Comparison of ENCODE assay signal across 15 cellular contexts in genomic region chr3:126530171-126531050, GRCh38. TPM values are rescaled to one million over a fixed set of nuclear protein-coding genes. Genes with fewer than 3 reads are reported as not detected.
A peak's percentile ranks its signal among the peaks of the same experiment; 100 is the strongest.
DNase-seq lines count a peak whose midpoint lies in the region; ATAC-seq, FAIRE-seq and TF ChIP-seq lines count a peak whose summit lies in the region.
"Had no signal": no experiment of that assay in that cellular context is flagged by ENCODE, and none has a peak within 500 bp of the region (broad histone marks: within the 10 kb centered on the region; RNA-seq: fewer than 3 reads in every experiment).

No MANE protein-coding gene starts in this region.

- no peaks in the 10 kb centered on the region for H3F3A ChIP-seq in PC-3 (ENCODE audit: low read length, unreplicated experiment)

- H3K4me3 ChIP-seq in PC-3 (ENCODE audit: low read length), result no peak overlapping the region
- H3K4me3 ChIP-seq: skin epidermis had no signal

- ATAC-seq in GM19025 (IDR thresholded peaks at IDR 0.05; ENCODE audit: low read depth, unreplicated experiment) (peak; percentile 41), Right ventricle myocardium superior (ENCODE audit: poor library complexity) (peak; percentile 55), PC-3 (no peak)
- ATAC-seq: activated CD8-positive, alpha-beta memory T cell treated with anti-CD3 and anti-CD28 coated beads, Interleukin-2, amount 10 ng/mL, durations not matched to agents 7 days and 5 days had no signal

- no peaks in the 10 kb centered on the region for H3K79me2 ChIP-seq in PC-3 (ENCODE audit: low read length)

- FAIRE-seq in HTR-8/SVneo (lab: Jason Lieb, UNC), result no peak
- FAIRE-seq: GM18507 had no signal

- no peak for TF ChIP-seq CTCF in PC-3 (conservative IDR thresholded peaks at IDR 0.05; ENCODE audit: low read depth, low read length)

- no peak overlapping the region for H3K4me2 ChIP-seq in PC-3 (ENCODE audit: low read length)
- H3K4me2 ChIP-seq: SK-N-SH had no signal

- H4K20me1 ChIP-seq in PC-3 (ENCODE audit: low read length), result no peaks in the 10 kb centered on the region

- H3K9ac ChIP-seq in PC-3 (ENCODE audit: low read length), result no peak overlapping the region
- H3K9ac ChIP-seq: SK-N-SH had no signal

- intact Hi-C loops in Right ventricle myocardium superior (cut with DNase I), result no loop called here
- intact Hi-C loops in posterior vena cava (cut with DNase I), result no loop called here
- intact Hi-C loops in PC-3 (cut with micrococcal nuclease), result no loop called here

- POLR2A ChIA-PET in PC-3 (lab: Charles Lee; ENCODE audit: unreplicated experiment), result no interaction called here

- CTCF ChIA-PET in PC-3 (lab: Charles Lee), result no interaction called here

- H3K27ac ChIP-seq in PC-3 (ENCODE audit: low read length), result no peak overlapping the region

- BruUV-seq in PC-3 (replicated peaks; lab: Mats Ljungman, UMichigan), result no TSS peak

- peaks cover 43% of the 10 kb centered on the region for H3K27me3 ChIP-seq in PC-3 (ENCODE audit: low read length)

- no peaks in the 10 kb centered on the region for H3K9me3 ChIP-seq in PC-3 (ENCODE audit: low read length)
- H3K9me3 ChIP-seq: SK-N-SH had no signal

- H3K9me2 ChIP-seq in PC-3 (replicated peaks; ENCODE audit: low read length), result no peaks in the 10 kb centered on the region
- H3K9me2 ChIP-seq: SK-N-SH had no signal

- DNase-seq in NOMO-1 (lab: John Stamatoyannopoulos, UW; ENCODE audit: unreplicated experiment in 2 of 2) (peak; percentile 94 to 96), Right ventricle myocardium superior (peak; percentile 79), posterior vena cava (ENCODE audit: low spot score) (peak; percentile 90), A172 (ENCODE audit: low spot score) (no peak), HTR-8/SVneo (ENCODE audit: insufficient read length, low spot score) (no peak), PC-3 (no peak)
- DNase-seq in stimulated activated CD4-positive, alpha-beta T cell treated with anti-CD3 and anti-CD28 coated beads, Interleukin-4, amount 100 ng/mL, for 1 hour, result no peak
- DNase-seq: activated CD8-positive, alpha-beta memory T cell treated with anti-CD3 and anti-CD28 coated beads, Interleukin-2, amount 10 ng/mL, durations not matched to agents 7 days and 5 days; Calu3; mesendoderm; NCI-H187 treated with DMSO at 0.1 percent for 48 hours; SK-N-SH had no signal

- no peaks in the 10 kb centered on the region for H3K4me1 ChIP-seq in PC-3 (ENCODE audit: insufficient read depth, low read length)

- H3K36me3 ChIP-seq in PC-3 (ENCODE audit: low read depth, low read length), result no peaks in the 10 kb centered on the region

- H2AFZ ChIP-seq in PC-3 (ENCODE audit: low read length), result no peak overlapping the region

RNA-seq across cellular contexts. Expression of gene CHST13, which starts 6.5 kb away (rescaled TPM):
- 0.11 TPM for total RNA-seq in Right ventricle myocardium superior
- under 1 TPM; 0.86 to 0.88 TPM for total RNA-seq in posterior vena cava
- total RNA-seq in A172 (2014; rRNA removed; shearing (Covaris generic)), result 0.26 TPM in 1 of 2 replicates, not detected in the other
- not detected in 2 replicates for total RNA-seq in PC-3 (2014; rRNA removed)
- total RNA-seq: activated CD8-positive, alpha-beta memory T cell treated with anti-CD3 and anti-CD28 coated beads, Interleukin-2, amount 10 ng/mL, durations not matched to agents 7 days and 5 days had no signal

RNA-seq across cellular contexts. Expression of gene UROC1, which starts 12.8 kb away (rescaled TPM):
- total RNA-seq in Right ventricle myocardium superior (not detected), posterior vena cava (not detected), PC-3 (2014; rRNA removed) (not detected in 2 replicates)
- total RNA-seq in A172 (2014; rRNA removed; shearing (Covaris generic)), result not detected in 2 replicates
- total RNA-seq: activated CD8-positive, alpha-beta memory T cell treated with anti-CD3 and anti-CD28 coated beads, Interleukin-2, amount 10 ng/mL, durations not matched to agents 7 days and 5 days; Calu3 had no signal

RNA-seq across cellular contexts. Expression of gene C3orf22, which starts 28.3 kb away (rescaled TPM):
- not detected for total RNA-seq in Right ventricle myocardium superior
- not detected for total RNA-seq in posterior vena cava
- total RNA-seq in A172 (2014; rRNA removed; shearing (Covaris generic)), result not detected in 2 replicates
- not detected in 2 replicates for total RNA-seq in PC-3 (2014; rRNA removed)
- total RNA-seq: activated CD8-positive, alpha-beta memory T cell treated with anti-CD3 and anti-CD28 coated beads, Interleukin-2, amount 10 ng/mL, durations not matched to agents 7 days and 5 days; Calu3 had no signal

RNA-seq across cellular contexts. Expression of gene ZXDC, which starts 54.7 kb away (rescaled TPM):
- total RNA-seq in Right ventricle myocardium superior, result 16.1 TPM
- total RNA-seq in posterior vena cava, result 10 to 100 TPM; 26.8 to 26.9 TPM
- total RNA-seq in A172 (2014; rRNA removed; shearing (Covaris generic)), result 19.2 and 24.0 TPM in 2 replicates
- total RNA-seq in PC-3 (2014; rRNA removed), result 15.4 and 18.7 TPM in 2 replicates

Comparison
In these comparisons a context has a peak if more than half of its experiments do, and no peak if none do; other contexts are left out.
1. DNase-seq: peak in NOMO-1 (2 of 2), Right ventricle myocardium superior (single experiment) and posterior vena cava (single experiment); none in stimulated activated CD4-positive, alpha-beta T cell treated with anti-CD3 and anti-CD28 coated beads, Interleukin-4, amount 100 ng/mL, for 1 hour (single experiment), A172 (single experiment), HTR-8/SVneo (single experiment) and PC-3 (single experiment).